ENCODE assay signal across 22 cellular contexts in the genomic region with DNA sequence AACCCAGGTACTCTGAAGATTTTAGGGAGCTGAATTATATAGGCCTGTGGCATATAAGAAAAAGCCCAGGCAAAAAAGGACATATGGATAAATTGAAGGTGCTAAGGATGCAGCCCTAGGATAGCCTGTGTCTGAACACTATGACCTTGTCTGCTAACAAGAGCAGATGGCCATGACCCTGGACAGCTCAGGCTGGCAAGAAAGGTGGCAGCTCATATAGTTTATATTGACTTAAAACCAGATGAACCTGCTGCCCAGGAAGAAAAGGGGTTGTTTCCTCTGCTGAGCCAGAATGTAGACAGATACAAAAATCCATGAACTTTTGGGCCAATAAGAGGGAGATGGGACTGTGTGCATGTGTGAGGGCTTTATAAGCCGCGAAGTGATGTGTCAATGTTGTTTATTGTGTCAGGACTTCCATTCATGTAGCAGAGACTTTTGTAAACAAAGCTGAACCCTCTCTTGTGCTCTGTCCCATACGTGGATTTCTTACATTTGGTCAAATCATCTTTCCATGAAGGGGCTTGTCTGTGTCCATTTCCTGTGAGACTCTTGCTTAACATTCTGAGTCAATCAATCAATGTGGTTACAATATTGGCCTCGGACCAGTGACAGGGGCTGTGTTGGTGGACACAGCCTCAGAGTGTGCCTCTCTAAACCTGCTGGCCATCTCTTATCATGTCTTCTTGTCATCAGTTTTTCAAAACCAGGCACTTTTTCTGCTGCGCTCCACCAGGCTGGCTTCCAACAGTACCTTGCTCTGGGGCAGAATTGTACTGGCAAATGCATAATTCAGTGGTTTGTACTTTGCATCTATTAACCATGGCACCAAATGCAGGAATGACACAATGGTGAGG.
A peak's percentile ranks its signal among the peaks of the same experiment; 100 is the strongest.
DNase-seq lines count a peak whose midpoint lies in the region; ATAC-seq, FAIRE-seq and TF ChIP-seq lines count a peak whose summit lies in the region.
"Had no signal": no experiment of that assay in that cellular context is flagged by ENCODE, and none has a peak within 500 bp of the region (broad histone marks: within the 10 kb centered on the region; RNA-seq: fewer than 3 reads in every experiment).

No MANE protein-coding gene starts in this region.

- no peak for TF ChIP-seq RAD21 in HepG2 (CRISPR knock-in tag; IDR thresholded peaks at IDR 0.05)

- DNase-seq in NCI-H526 (lab: John Stamatoyannopoulos, UW), result peak; percentile 64 to 78
- no peak for DNase-seq in WTC11 (ENCODE audit: low spot score)
- DNase-seq in HepG2 (ENCODE audit: low spot score), result peak; percentile 37
- peak; percentile 26 for DNase-seq in renal cortical epithelial cell (ENCODE audit: low read depth)
- DNase-seq in HTR-8/SVneo (ENCODE audit: insufficient read length, low spot score), result no peak
- DNase-seq in SHP77 (lab: John Stamatoyannopoulos, UW), result no peak
- DNase-seq: ACHN; BE2C; C1 segment of cervical spinal cord; CD4-positive, CD25-positive, alpha-beta regulatory T cell; CD8-positive, alpha-beta memory T cell; COR-L47; DMS 273 treated with DMSO at 0.1 percent for 48 hours; DMS79; GF-D8; GM23248; KBM-7 had no signal

- CTCF ChIA-PET in WTC11 (lab: Charles Lee) (no interaction called here), HepG2 (lab: Yijun Ruan, JAX; ENCODE audit: low intra/inter-chr PET ratio, low total read pairs) (no interaction called here)

- H3K9me3 ChIP-seq in HepG2 (ENCODE audit: low read length), result no peaks in the 10 kb centered on the region
- H3K9me3 ChIP-seq: BE2C, HAP-1 had no signal

- H3K4me3 ChIP-seq in HepG2 (replicated peaks in 1 of 3; ENCODE audit: insufficient read depth in 1 of 3, low read depth in 2 of 3, low read length in 3 of 3), result no peak overlapping the region
- H3K4me3 ChIP-seq: GM23248, HAP-1 had no signal

- H3K4me1 ChIP-seq in HepG2 (ENCODE audit: insufficient read depth, low read length), result peaks cover 68% of the 10 kb centered on the region
- H3K4me1 ChIP-seq: BE2C, HAP-1 had no signal

- no peak overlapping the region for H3K27ac Mint-ChIP-seq in WTC11
- H3K27ac Mint-ChIP-seq: CD4-positive, CD25-positive, alpha-beta regulatory T cell; CD8-positive, alpha-beta memory T cell; IgD-negative memory B cell had no signal

- H3K27me3 ChIP-seq in HepG2 (ENCODE audit: control insufficient read depth in 1 of 2, insufficient read depth in 2 of 2, low read length in 2 of 2), result no peaks in the 10 kb centered on the region

- no peaks in the 10 kb centered on the region for H3K36me3 ChIP-seq in HepG2 (replicated peaks in 1 of 2; ENCODE audit: control insufficient read depth in 1 of 2, insufficient read depth in 2 of 2, low read length in 2 of 2)
- H3K36me3 ChIP-seq: BE2C, HAP-1 had no signal

- no TSS peak for BruUV-seq in HepG2 (replicated peaks; lab: Mats Ljungman, UMichigan)

- FAIRE-seq in HepG2 (lab: Jason Lieb, UNC) (no peak), HTR-8/SVneo (lab: Jason Lieb, UNC) (no peak)
- FAIRE-seq: A204.1 had no signal

- intact Hi-C loops in HepG2 (cut with micrococcal nuclease; ENCODE audit: unreplicated experiment), result no loop called here

- TF ChIP-seq CTCF in WTC11 (IDR thresholded peaks at IDR 0.05), result no peak
- no peak for TF ChIP-seq CTCF in HepG2 (CRISPR knock-in tag; IDR thresholded peaks at IDR 0.05)

- no peak overlapping the region for H3K9ac ChIP-seq in HepG2 (ENCODE audit: insufficient read depth, low read depth, low read length)
- H3K9ac ChIP-seq: GM23248 had no signal

- no peaks in the 10 kb centered on the region for H4K20me1 ChIP-seq in HepG2 (ENCODE audit: insufficient read depth, low read length)

- TF ChIP-seq POLR2A in HepG2 (IDR thresholded peaks at IDR 0.05; ENCODE audit: insufficient read depth in 1 of 2, low read depth in 2 of 2, low read length in 2 of 2), result no peak

- peaks cover 18% of the 10 kb centered on the region for H3K4me1 Mint-ChIP-seq in WTC11
- H3K4me1 Mint-ChIP-seq: CD4-positive, CD25-positive, alpha-beta regulatory T cell; CD8-positive, alpha-beta memory T cell; IgD-negative memory B cell had no signal

- WGBS in HepG2 (ENCODE audit: low lambda C conversion rate), result 59% methylated on average over 5 of the region's 5 CpGs

- H3K9me3 Mint-ChIP-seq in WTC11, result no peaks in the 10 kb centered on the region

- in situ Hi-C loops in HepG2 (cut with HindIII; ENCODE audit: extremely low pct_ligation_motif_present, low pct_unique_long_range_greater_than_20kb), result no loop called here

- no peak overlapping the region for H3K4me3 Mint-ChIP-seq in WTC11
- H3K4me3 Mint-ChIP-seq: CD4-positive, CD25-positive, alpha-beta regulatory T cell; CD8-positive, alpha-beta memory T cell; IgD-negative memory B cell had no signal

- no peak for ATAC-seq in WTC11
- peak; percentile 52 for ATAC-seq in HepG2
- no peak for ATAC-seq in HG02623 (IDR thresholded peaks at IDR 0.05; ENCODE audit: unreplicated experiment)

- POLR2A ChIA-PET in WTC11 (lab: Charles Lee) (no interaction called here), HepG2 (lab: Yijun Ruan, JAX) (interaction anchor here (0.7 to 4.6 kb wide), 3 partner anchors 16 to 24 kb away, joined by 3 to 33 read pairs (median 3); no protein-coding TSS in a partner anchor)

- peak overlapping the region; percentile 12 for H3K27ac ChIP-seq in HepG2 (ENCODE audit: extremely low read length, insufficient read depth, low read length)
- H3K27ac ChIP-seq: GM23248, HL-60 had no signal

- no peaks in the 10 kb centered on the region for H3K36me3 Mint-ChIP-seq in WTC11
- H3K36me3 Mint-ChIP-seq: CD4-positive, CD25-positive, alpha-beta regulatory T cell; CD8-positive, alpha-beta memory T cell; IgD-negative memory B cell had no signal

- H3K79me2 ChIP-seq in HepG2 (ENCODE audit: insufficient read depth, low read length), result no peaks in the 10 kb centered on the region

- peak overlapping the region; percentile 31 for H2AFZ ChIP-seq in HepG2 (ENCODE audit: low read length)
- H2AFZ ChIP-seq: GM23248 had no signal

- no peaks in the 10 kb centered on the region; the same call in 1 of the 2 replicates for H3K27me3 Mint-ChIP-seq in WTC11 (ENCODE audit: low read depth)
- H3K27me3 Mint-ChIP-seq: CD8-positive, alpha-beta memory T cell; IgD-negative memory B cell had no signal

- H3K4me2 ChIP-seq in HepG2 (ENCODE audit: low read depth, low read length), result no peak overlapping the region

- TF ChIP-seq EP300 in HepG2 (IDR thresholded peaks at IDR 0.05; ENCODE audit: low read depth in 2 of 2, low read length in 2 of 2), result no peak; a peak in 1 of 4 replicates
- TF ChIP-seq EP300 in HepG2 (CRISPR knock-in tag; IDR thresholded peaks at IDR 0.05; ENCODE audit: borderline replicate concordance), result no peak

TF ChIP-seq in WTC11, 78 proteins besides CTCF, POLR2A, EP300 and RAD21:
- TF ChIP-seq TP53 (CRISPR knock-in tag; IDR thresholded peaks at IDR 0.05) (no peak), GABPB1 (CRISPR knock-in tag; IDR thresholded peaks at IDR 0.05) (peak; percentile 41; the same call in 1 of the 2 replicates), GTF2I (CRISPR knock-in tag; conservative IDR thresholded peaks at IDR 0.05) (no peak)
TF ChIP-seq in WTC11: peak in this region for 1.

TF ChIP-seq in HepG2, 621 proteins besides CTCF, POLR2A, EP300 and RAD21 (continues in another document):
- TF ChIP-seq, protein P1, sequence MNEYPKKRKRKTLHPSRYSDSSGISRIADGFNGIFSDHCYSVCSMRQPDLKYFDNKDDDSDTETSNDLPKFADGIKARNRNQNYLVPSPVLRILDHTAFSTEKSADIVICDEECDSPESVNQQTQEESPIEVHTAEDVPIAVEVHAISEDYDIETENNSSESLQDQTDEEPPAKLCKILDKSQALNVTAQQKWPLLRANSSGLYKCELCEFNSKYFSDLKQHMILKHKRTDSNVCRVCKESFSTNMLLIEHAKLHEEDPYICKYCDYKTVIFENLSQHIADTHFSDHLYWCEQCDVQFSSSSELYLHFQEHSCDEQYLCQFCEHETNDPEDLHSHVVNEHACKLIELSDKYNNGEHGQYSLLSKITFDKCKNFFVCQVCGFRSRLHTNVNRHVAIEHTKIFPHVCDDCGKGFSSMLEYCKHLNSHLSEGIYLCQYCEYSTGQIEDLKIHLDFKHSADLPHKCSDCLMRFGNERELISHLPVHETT (CRISPR knock-in tag; conservative IDR thresholded peaks at IDR 0.05), result no peak
- TF ChIP-seq TCF7L2 (IDR thresholded peaks at IDR 0.05; ENCODE audit: low read depth, low read length) (no peak), NONO (IDR thresholded peaks at IDR 0.05) (no peak), NONO (CRISPR knock-in tag; conservative IDR thresholded peaks at IDR 0.05) (no peak), ZC3H13 (CRISPR knock-in tag; IDR thresholded peaks at IDR 0.05) (no peak), ZNF747 (CRISPR knock-in tag; IDR thresholded peaks at IDR 0.05; ENCODE audit: borderline replicate concordance) (no peak), ZNF547 (CRISPR knock-in tag; IDR thresholded peaks at IDR 0.05) (no peak), LBX2 (CRISPR knock-in tag; IDR thresholded peaks at IDR 0.05; ENCODE audit: borderline replicate concordance) (no peak), ZNF558 (CRISPR knock-in tag; IDR thresholded peaks at IDR 0.05; ENCODE audit: borderline replicate concordance) (no peak), ZNF879 (CRISPR knock-in tag; IDR thresholded peaks at IDR 0.05) (no peak), CBX1 (IDR thresholded peaks at IDR 0.05; ENCODE audit: low read depth) (no peak), FOSL2 (CRISPR knock-in tag; IDR thresholded peaks at IDR 0.05) (peak; percentile 64; the same call in 1 of the 2 replicates), ZNF317 (CRISPR knock-in tag; IDR thresholded peaks at IDR 0.05) (no peak), SOX5 (CRISPR knock-in tag; IDR thresholded peaks at IDR 0.05; ENCODE audit: borderline replicate concordance) (no peak)

Comparison
In these comparisons a context has a peak if more than half of its experiments do, and no peak if none do; other contexts are left out.
1. DNase-seq: peak in NCI-H526 (2 of 2), HepG2 (single experiment) and renal cortical epithelial cell (single experiment); none in WTC11 (single experiment), HTR-8/SVneo (single experiment) and SHP77 (0 of 2).